ENCODE assay signal across 9 cellular contexts in the genomic region with DNA sequence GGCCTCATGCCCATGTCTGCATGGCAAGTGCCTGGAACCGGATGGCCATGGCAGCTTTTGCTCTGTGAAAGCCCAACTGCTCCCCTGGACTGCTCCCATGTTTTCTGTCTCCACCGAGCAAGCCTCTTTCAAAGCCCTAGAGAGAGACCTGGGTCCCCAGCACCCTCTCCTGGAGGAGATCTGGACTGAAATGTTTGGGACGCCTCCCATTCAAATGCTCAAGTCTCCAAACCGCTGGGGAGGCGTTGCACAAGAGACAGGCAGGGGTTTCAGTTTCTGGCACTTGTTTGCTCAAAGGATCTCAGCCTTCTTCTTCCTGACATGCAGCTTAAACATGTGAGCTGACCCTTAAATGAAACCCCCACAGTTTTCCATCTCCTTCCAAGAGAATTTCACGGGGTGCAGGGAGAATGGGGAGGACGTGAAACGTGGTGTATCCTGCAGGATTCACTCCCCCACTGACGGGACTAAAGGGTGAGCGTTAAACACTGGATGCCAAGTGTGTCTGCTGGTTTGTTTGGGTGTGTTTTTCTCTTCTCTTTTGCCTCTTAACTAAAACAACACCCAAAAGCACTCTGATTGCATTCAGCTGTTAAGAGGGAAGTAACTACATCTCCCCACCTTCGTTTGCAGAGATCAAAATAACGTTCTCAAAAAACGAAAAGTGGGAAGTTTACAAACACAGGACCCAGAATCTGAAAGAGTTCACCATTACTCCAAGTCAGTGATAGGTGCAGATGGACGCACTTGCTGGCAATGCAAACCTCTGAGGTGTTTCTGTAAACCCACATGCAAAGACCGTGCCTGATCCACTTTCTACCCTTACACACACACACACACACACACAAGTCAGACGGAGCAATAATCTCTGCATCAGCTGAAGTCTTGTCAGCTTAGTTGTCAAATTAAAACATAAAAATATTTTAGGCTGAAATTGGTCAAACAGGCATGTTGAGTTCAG.
A peak's percentile ranks its signal among the peaks of the same experiment; 100 is the strongest.
DNase-seq lines count a peak whose midpoint lies in the region; ATAC-seq and TF ChIP-seq lines count a peak whose summit lies in the region.
"Had no signal": no experiment of that assay in that cellular context is flagged by ENCODE, and none has a peak within 500 bp of the region (broad histone marks: within the 10 kb centered on the region; RNA-seq: fewer than 3 reads in every experiment).

No MANE protein-coding gene starts in this region.

- H3K36me3 ChIP-seq in Caco-2 (ENCODE audit: control insufficient read depth, insufficient read depth, low read length) = no peaks in the 10 kb centered on the region; the same call in 1 of the 2 replicates

- peaks cover 15% of the 10 kb centered on the region for H3K27me3 Mint-ChIP-seq in Caco-2 (ENCODE audit: insufficient read depth, unreplicated experiment)

- intact Hi-C loops in Caco-2 (cut with micrococcal nuclease; ENCODE audit: unreplicated experiment) = loop anchor here (5.0 to 10.0 kb wide), 2 partner anchors 214 to 483 kb away; partner anchors contain the start of gene FOXL1

- H3K27me3 ChIP-seq in Caco-2 (replicated peaks; ENCODE audit: control insufficient read depth, insufficient read depth, low read length) = no peaks in the 10 kb centered on the region

- H3K4me1 ChIP-seq in Caco-2 = no peaks in the 10 kb centered on the region; the same call in 1 of the 2 replicates

- CTCF ChIA-PET in Caco-2 (lab: Charles Lee) = interaction anchor here (1.6 kb wide), 1 partner anchor 17 kb away, joined by 4 read pairs; no protein-coding TSS in a partner anchor

- DNase-seq in AG09309 (ENCODE audit: low read depth) = no peak
- DNase-seq in M059J (ENCODE audit: low read depth) = peak; percentile 71
- peak; percentile 66 to 82 for DNase-seq in cardiac fibroblast (ENCODE audit: low read depth in 2 of 2)
- peak; percentile 11 for DNase-seq in left lobe of liver (ENCODE audit: low spot score)
- no peak for DNase-seq in SW480 (ENCODE audit: low spot score)
- DNase-seq in Caco-2 = no peak
- DNase-seq in activated CD4-positive, alpha-beta T cell treated with anti-CD3 and anti-CD28 coated beads, Interleukin-2, amount 50 U/mL, for 1 hour = no peak
- DNase-seq: activated CD4-positive, CD25-positive, alpha-beta regulatory T cell had no signal

- H3K36me3 Mint-ChIP-seq in Caco-2 (ENCODE audit: insufficient read depth, unreplicated experiment) = no peaks in the 10 kb centered on the region

- H3K4me3 ChIP-seq in AG09309 (ENCODE audit: control insufficient read depth, low read depth, low read length) (no peak overlapping the region), cardiac fibroblast (replicated peaks in 1 of 2; ENCODE audit: low read depth in 2 of 2, low read length in 2 of 2) (peak overlapping the region in 1 of 2 donors; percentile 42), Caco-2 (ENCODE audit: low read depth, low read length) (no peak overlapping the region)

- 0 out of 2 replicates have a peak, but pooled peaks cover 6% of the 10 kb centered on the region for H3K9me3 ChIP-seq in Caco-2

- no peak overlapping the region for H3K4me3 Mint-ChIP-seq in Caco-2 (ENCODE audit: unreplicated experiment)

- no peaks in the 10 kb centered on the region for H3K9me3 Mint-ChIP-seq in Caco-2 (ENCODE audit: unreplicated experiment)

- ATAC-seq in left lobe of liver = no peak
- ATAC-seq in GM19452 (IDR thresholded peaks at IDR 0.05; ENCODE audit: unreplicated experiment) = no peak

- POLR2A ChIA-PET in Caco-2 (lab: Charles Lee) = interaction anchor here (0.6 kb wide), 1 partner anchor 847 kb away, joined by 3 read pairs; no protein-coding TSS in a partner anchor

- H3K27ac Mint-ChIP-seq in Caco-2 (ENCODE audit: unreplicated experiment) = no peak overlapping the region

- no TSS peak for BruUV-seq in Caco-2 (replicated peaks; lab: Mats Ljungman, UMichigan)

- H3K4me1 Mint-ChIP-seq in Caco-2 (ENCODE audit: low read depth, unreplicated experiment) = no peaks in the 10 kb centered on the region

- TF ChIP-seq CTCF in AG09309 (IDR thresholded peaks at IDR 0.05; ENCODE audit: control insufficient read depth, insufficient read depth, low read depth, low read length, missing control alignments) = peak; percentile 22
- peak; percentile 45 for TF ChIP-seq CTCF in cardiac fibroblast (IDR thresholded peaks at IDR 0.05; ENCODE audit: low read depth, low read length)
- TF ChIP-seq CTCF in Caco-2 (IDR thresholded peaks at IDR 0.05; ENCODE audit: insufficient read depth in 1 of 2, low read depth in 1 of 2, low read length in 1 of 2, severe bottlenecking in 1 of 2, unreplicated experiment in 1 of 2) = peak in 1 of 2 experiments; percentile 7

Comparison
In these comparisons a context has a peak if more than half of its experiments do, and no peak if none do; other contexts are left out.
1. DNase-seq: peak in M059J (single experiment), cardiac fibroblast (2 of 2) and left lobe of liver (single experiment); none in AG09309 (single experiment), SW480 (single experiment), Caco-2 (0 of 2) and activated CD4-positive, alpha-beta T cell treated with anti-CD3 and anti-CD28 coated beads, Interleukin-2, amount 50 U/mL, for 1 hour (single experiment).